Comparison of ENCODE assay signal across 17 cellular contexts in the genomic region with DNA sequence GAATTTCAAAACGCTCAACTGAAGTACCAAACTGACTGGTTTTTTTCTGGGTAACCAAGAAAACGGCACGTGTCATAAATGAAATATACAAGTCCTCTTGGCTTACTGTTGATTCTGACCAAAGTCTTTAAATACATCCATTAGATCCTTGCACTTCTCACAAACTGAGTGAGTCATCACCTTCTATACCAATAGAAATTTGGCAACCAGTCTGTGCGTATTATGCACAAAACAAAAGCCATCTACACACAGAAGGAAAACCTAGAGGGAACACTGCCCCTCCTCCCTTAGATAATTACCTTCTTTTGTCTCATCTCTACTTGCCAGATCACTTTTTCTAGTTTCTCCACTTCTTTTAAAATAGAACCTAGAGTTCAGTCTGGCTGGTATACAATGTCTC.
DNase-seq lines count a peak whose midpoint lies in the region; ATAC-seq and TF ChIP-seq lines count a peak whose summit lies in the region.
"Had no signal": no experiment of that assay in that cellular context is flagged by ENCODE, and none has a peak within 500 bp of the region (broad histone marks: within the 10 kb centered on the region; RNA-seq: fewer than 3 reads in every experiment).

No MANE protein-coding gene starts in this region.

- H3K27ac ChIP-seq in right atrium auricular region (no peak overlapping the region), upper lobe of right lung (no peak overlapping the region)
- H3K27ac ChIP-seq: lower lobe of right lung, thyroid gland had no signal

- H3K27me3 Mint-ChIP-seq in progenitor cell of endocrine pancreas, result no peaks in the 10 kb centered on the region

- ATAC-seq in upper lobe of right lung, result no peak
- ATAC-seq: lower lobe of right lung had no signal

- no peaks in the 10 kb centered on the region for H3K9me3 ChIP-seq in right atrium auricular region
- no peaks in the 10 kb centered on the region for H3K9me3 ChIP-seq in upper lobe of right lung
- H3K9me3 ChIP-seq: breast epithelium, lower lobe of right lung, MG63, thyroid gland had no signal

- no peak overlapping the region for H3K4me3 ChIP-seq in astrocyte of the spinal cord (ENCODE audit: low read depth, low read length)
- no peak overlapping the region for H3K4me3 ChIP-seq in right atrium auricular region
- no peak overlapping the region for H3K4me3 ChIP-seq in upper lobe of right lung
- H3K4me3 ChIP-seq: breast epithelium, lower lobe of right lung, MG63, thyroid gland had no signal

- DNase-seq in NCI-H2107 treated with DMSO at 0.1 percent for 48 hours (lab: John Stamatoyannopoulos, UW; ENCODE audit: unreplicated experiment) (peak; percentile 66), NCI-H2107 (lab: John Stamatoyannopoulos, UW) (no peak), NCI-H2081 (lab: John Stamatoyannopoulos, UW) (peak; percentile 42 to 73), astrocyte of the spinal cord (ENCODE audit: low read depth, low spot score) (peak; percentile 52), renal cortical epithelial cell (ENCODE audit: low read depth) (peak; percentile 22), right atrium auricular region (ENCODE audit: low spot score) (no peak), progenitor cell of endocrine pancreas (ENCODE audit: low spot score, unreplicated experiment) (no peak), upper lobe of right lung (no peak)
- DNase-seq: ACHN; activated CD4-positive, alpha-beta T cell treated with anti-CD3 and anti-CD28 coated beads for 4 hours; Calu3; hypothalamus; lower lobe of right lung; MG63; thyroid gland had no signal

- H3K9me3 Mint-ChIP-seq in progenitor cell of endocrine pancreas (ENCODE audit: low read depth), result no peaks in the 10 kb centered on the region
- H3K9me3 Mint-ChIP-seq: T-helper 1 cell treated with Interleukin-12 subunit alpha and Interleukin-12 subunit beta and Interleukin-4 antibody, amounts not matched to agents 30 μg/mL and 1 μg/mL, for 36 hours had no signal

- TF ChIP-seq CTCF in astrocyte of the spinal cord (IDR thresholded peaks at IDR 0.05; ENCODE audit: low read depth, low read length) (no peak), right atrium auricular region (IDR thresholded peaks at IDR 0.05) (no peak), progenitor cell of endocrine pancreas (IDR thresholded peaks at IDR 0.05; ENCODE audit: unreplicated experiment) (no peak), upper lobe of right lung (IDR thresholded peaks at IDR 0.05) (no peak)

- peaks cover 35% of the 10 kb centered on the region for H3K36me3 Mint-ChIP-seq in progenitor cell of endocrine pancreas (ENCODE audit: insufficient read depth)

- no peaks in the 10 kb centered on the region for H3K4me1 ChIP-seq in right atrium auricular region
- H3K4me1 ChIP-seq in upper lobe of right lung, result peaks cover 5% of the 10 kb centered on the region
- H3K4me1 ChIP-seq: breast epithelium, lower lobe of right lung, thyroid gland had no signal

- H3K4me3 Mint-ChIP-seq in progenitor cell of endocrine pancreas (ENCODE audit: low read depth), result no peak overlapping the region
- H3K4me3 Mint-ChIP-seq: T-helper 1 cell treated with Interleukin-12 subunit alpha and Interleukin-12 subunit beta and Interleukin-4 antibody, amounts not matched to agents 30 μg/mL and 1 μg/mL, for 36 hours had no signal

- H3K27ac Mint-ChIP-seq in progenitor cell of endocrine pancreas, result no peak overlapping the region
- H3K27ac Mint-ChIP-seq: T-helper 1 cell treated with Interleukin-12 subunit alpha and Interleukin-12 subunit beta and Interleukin-4 antibody, amounts not matched to agents 30 μg/mL and 1 μg/mL, for 36 hours had no signal

- peaks cover 13% of the 10 kb centered on the region for H3K4me1 Mint-ChIP-seq in progenitor cell of endocrine pancreas (ENCODE audit: low read depth)

- intact Hi-C loops in upper lobe of right lung (cut with DNase I), result loop anchor here (10.0 kb wide), 1 partner anchor 185 kb away; no protein-coding TSS in a partner anchor

- H3K36me3 ChIP-seq in right atrium auricular region (no peaks in the 10 kb centered on the region), upper lobe of right lung (no peaks in the 10 kb centered on the region)
- H3K36me3 ChIP-seq: breast epithelium, lower lobe of right lung, MG63, thyroid gland had no signal

- H3K27me3 ChIP-seq in right atrium auricular region (no peaks in the 10 kb centered on the region), upper lobe of right lung (no peaks in the 10 kb centered on the region)
- H3K27me3 ChIP-seq: breast epithelium, MG63, thyroid gland had no signal

- in situ Hi-C loops in astrocyte of the spinal cord (cut with HindIII; ENCODE audit: low sequenced_read_pairs), result no loop called here

Comparison
In these comparisons a context has a peak if more than half of its experiments do, and no peak if none do; other contexts are left out.
1. DNase-seq: peak in NCI-H2107 treated with DMSO at 0.1 percent for 48 hours (single experiment), NCI-H2081 (2 of 2), astrocyte of the spinal cord (single experiment) and renal cortical epithelial cell (single experiment); none in NCI-H2107 (single experiment), right atrium auricular region (single experiment), progenitor cell of endocrine pancreas (single experiment) and upper lobe of right lung (single experiment).